8 cellular contexts compared by ENCODE assay signal in genomic region chr2:44361330-44362206, GRCh38. TPM values are rescaled to one million over a fixed set of nuclear protein-coding genes. Genes with fewer than 3 reads are reported as not detected.
DNase-seq lines count a peak whose midpoint lies in the region; ATAC-seq and TF ChIP-seq lines count a peak whose summit lies in the region.

Gene CAMKMT, plus strand, starts transcription at chr2:44361947.
Gene PREPL, minus strand, starts transcription at chr2:44361494. Its CDS starts 15,152 bp downstream, at chr2:44346342.

- H2AFZ ChIP-seq in OCI-LY7 (ENCODE audit: low read length), result peak within 1 kb of the TSS; percentile 92

- H4K20me1 ChIP-seq in OCI-LY7 (ENCODE audit: insufficient read depth, low read length), result 0 out of 2 replicates have a peak, but pooled peaks cover 4% of the 10 kb centered on the region

- H3K9me3 ChIP-seq in OCI-LY7 (ENCODE audit: low read length), result no peaks in the 10 kb centered on the region

- H3K4me1 ChIP-seq in OCI-LY7 (ENCODE audit: insufficient read depth, low read length, poor library complexity, severe bottlenecking), result peaks cover 13% of the 10 kb centered on the region

- H3K4me2 ChIP-seq in OCI-LY7 (ENCODE audit: low read length), result peak within 1 kb of the TSS; percentile 97

- CTCF ChIA-PET in OCI-LY7 (lab: Charles Lee; ENCODE audit: unreplicated experiment), result interaction anchor here (0.6 kb wide), 1 partner anchor 217 kb away, joined by 3 read pairs; no protein-coding TSS in a partner anchor

- POLR2A ChIA-PET in OCI-LY7 (lab: Charles Lee), result interaction anchor here (0.5 to 1.4 kb wide), 9 partner anchors 8 to 766 kb away, joined by 3 to 10 read pairs (median 4); partner anchors contain the start of gene THADA

- no peaks in the 10 kb centered on the region for H3K36me3 ChIP-seq in OCI-LY7 (ENCODE audit: insufficient read depth, low read length)

- no TSS peak for BruUV-seq in OCI-LY7 (replicated peaks; lab: Mats Ljungman, UMichigan)

- no peaks in the 10 kb centered on the region for H3K9me2 ChIP-seq in OCI-LY7 (ENCODE audit: insufficient read depth, low read length)

- peak within 1 kb of the TSS; percentile 64 for H3K27ac ChIP-seq in OCI-LY7 (ENCODE audit: low read depth, low read length, poor library complexity, severe bottlenecking)

- DNase-seq in DMS 273 (lab: John Stamatoyannopoulos, UW; ENCODE audit: unreplicated experiment) (peak; percentile 98), HuH-7.5 (ENCODE audit: low spot score) (peak; percentile 87), OCI-LY7 (ENCODE audit: low spot score) (peak; percentile 97), activated T-cell treated with anti-CD3 and anti-CD28 coated beads for 1 hour (ENCODE audit: low read depth) (peak; percentile 98), epidermal melanocyte (ENCODE audit: insufficient read length, low spot score) (peak; percentile 93), middle frontal gyrus (ENCODE audit: extremely low spot score, low spot score) (peak; percentile 92)
- peak; percentile 92 to 95 for DNase-seq in stimulated activated CD8-positive, alpha-beta memory T cell treated with anti-CD3 and anti-CD28 coated beads, Interleukin-2, amount 100 ng/mL, for 48 hours (ENCODE audit: low read depth in 2 of 2)

- intact Hi-C loops in OCI-LY7 (cut with micrococcal nuclease; ENCODE audit: unreplicated experiment), result loop anchor here (2.0 kb wide), 1 partner anchor 193 kb away; the partner anchor contains the start of gene PPM1B

- peak within 1 kb of the TSS; percentile 82 for H3K4me3 ChIP-seq in OCI-LY7 (ENCODE audit: low read depth, low read length, poor library complexity, severe bottlenecking)

- peaks cover 41% of the 10 kb centered on the region; the same call in 1 of the 2 replicates for H3K79me2 ChIP-seq in OCI-LY7 (ENCODE audit: insufficient read depth, low read depth, low read length)

- peak; percentile 80 for ATAC-seq in GM21526 (IDR thresholded peaks at IDR 0.05; ENCODE audit: low FRiP score, unreplicated experiment)

- TF ChIP-seq CTCF in OCI-LY7 (conservative IDR thresholded peaks at IDR 0.05; ENCODE audit: low read length), result no peak

RNA-seq across cellular contexts. Expression of gene CAMKMT, which starts in this region (rescaled TPM):
- 25.1 and 27.4 TPM in 2 replicates for total RNA-seq in OCI-LY7 (2014; rRNA removed; shearing (Covaris generic))
- 25.7 and 26.8 TPM in 2 replicates for total RNA-seq in OCI-LY7 (2022)

RNA-seq across cellular contexts. Expression of gene PREPL, which starts in this region (rescaled TPM):
- 27.5 and 28.2 TPM in 2 replicates for total RNA-seq in OCI-LY7 (2014; rRNA removed; shearing (Covaris generic))
- 39.0 and 40.6 TPM in 2 replicates for total RNA-seq in OCI-LY7 (2022)

Comparison
In these comparisons a context has a peak if more than half of its experiments do, and no peak if none do; other contexts are left out.
1. Peak in every context shown above with its lines: DNase-seq, ATAC-seq, H3K4me3 ChIP-seq and H3K27ac ChIP-seq.